Comparison of ENCODE assay signal across 20 cellular contexts in genomic region chr18:79918089-79919011, GRCh38. TPM values are rescaled to one million over a fixed set of nuclear protein-coding genes. Genes with fewer than 3 reads are reported as not detected.
DNase-seq lines count a peak whose midpoint lies in the region; ATAC-seq, FAIRE-seq and TF ChIP-seq lines count a peak whose summit lies in the region.
"Had no signal": no experiment of that assay in that cellular context is flagged by ENCODE, and none has a peak within 500 bp of the region (broad histone marks: within the 10 kb centered on the region; RNA-seq: fewer than 3 reads in every experiment).

No MANE protein-coding gene starts in this region.

- peaks cover 3 to 27% of the 10 kb centered on the region in 2 donors for H3K4me1 Mint-ChIP-seq in natural killer cell
- peaks cover 0 to 14% of the 10 kb centered on the region in 2 donors for H3K4me1 Mint-ChIP-seq in natural killer cell treated with Interleukin-12 subunit alpha and Interleukin-12 subunit beta and Interleukin-15 and Interleukin-18, amount 100 ng/mL, for 72 hours (ENCODE audit: low read depth in 2 of 2)
- H3K4me1 Mint-ChIP-seq: CD14-positive monocyte had no signal

- H3K4me3 Mint-ChIP-seq in natural killer cell = no peak overlapping the region
- no peak overlapping the region for H3K4me3 Mint-ChIP-seq in natural killer cell treated with Interleukin-12 subunit alpha and Interleukin-12 subunit beta and Interleukin-15 and Interleukin-18, amount 100 ng/mL, for 72 hours
- H3K4me3 Mint-ChIP-seq: CD14-positive monocyte had no signal

- no peaks in the 10 kb centered on the region for H3K27me3 ChIP-seq in trophoblast cell (ENCODE audit: insufficient read depth, low read length)
- H3K27me3 ChIP-seq: esophagus muscularis mucosa, gastroesophageal sphincter, MG63 had no signal

- H3K9me3 Mint-ChIP-seq in natural killer cell = peaks cover 0 to 2% of the 10 kb centered on the region in 2 donors
- H3K9me3 Mint-ChIP-seq in natural killer cell treated with Interleukin-12 subunit alpha and Interleukin-12 subunit beta and Interleukin-15 and Interleukin-18, amount 100 ng/mL, for 72 hours = no peaks in the 10 kb centered on the region

- H3K14ac ChIP-seq in trophoblast cell (ENCODE audit: low read length) = no peak overlapping the region

- H2BK12ac ChIP-seq in trophoblast cell (ENCODE audit: low read length) = no peak overlapping the region

- no peak overlapping the region for H4K12ac ChIP-seq in trophoblast cell (ENCODE audit: low read depth, low read length)

- H4K8ac ChIP-seq in trophoblast cell (ENCODE audit: low read depth, low read length) = no peak overlapping the region

- no peak overlapping the region for H2BK5ac ChIP-seq in trophoblast cell (ENCODE audit: low read depth, low read length, poor library complexity)

- H2AK5ac ChIP-seq in trophoblast cell (ENCODE audit: low read length) = no peak overlapping the region

- H3K4ac ChIP-seq in trophoblast cell (ENCODE audit: low read depth, low read length) = no peak overlapping the region

- no peak for TF ChIP-seq CTCF in natural killer cell (IDR thresholded peaks at IDR 0.05)

- H3K9ac ChIP-seq in trophoblast cell (ENCODE audit: low read length) = peak overlapping the region; percentile 30

- peaks cover 23 to 26% of the 10 kb centered on the region in 2 experiments for H3K36me3 ChIP-seq in trophoblast cell (ENCODE audit: control insufficient read depth in 1 of 2, insufficient read depth in 2 of 2, low read length in 2 of 2)

- no peaks in the 10 kb centered on the region for H3K36me3 Mint-ChIP-seq in natural killer cell
- no peaks in the 10 kb centered on the region for H3K36me3 Mint-ChIP-seq in natural killer cell treated with Interleukin-12 subunit alpha and Interleukin-12 subunit beta and Interleukin-15 and Interleukin-18, amount 100 ng/mL, for 72 hours

- no peak overlapping the region for H2AFZ ChIP-seq in trophoblast cell (ENCODE audit: insufficient read depth, low read length, poor library complexity)

- no peak overlapping the region for H3K23ac ChIP-seq in trophoblast cell (ENCODE audit: low read length)

- no peaks in the 10 kb centered on the region for H3K79me1 ChIP-seq in trophoblast cell (ENCODE audit: low read length)

- WGBS in trophoblast cell (ENCODE audit: extremely low coverage, insufficient coverage, insufficient read length) = no CpG with 5 or more reads among the region's 42 CpGs

- H3K9me3 ChIP-seq in trophoblast cell (ENCODE audit: insufficient read depth, low read depth, low read length) = peaks cover 17% of the 10 kb centered on the region
- H3K9me3 ChIP-seq: esophagus muscularis mucosa, gastroesophageal sphincter, MG63 had no signal

- no peak overlapping the region for H4K91ac ChIP-seq in trophoblast cell (ENCODE audit: low read depth, low read length)

- H3K27ac ChIP-seq in trophoblast cell (ENCODE audit: low read depth, low read length) = no peak overlapping the region
- H3K27ac ChIP-seq: esophagus muscularis mucosa, gastroesophageal sphincter, SK-N-MC had no signal

- no peaks in the 10 kb centered on the region for H3K4me1 ChIP-seq in trophoblast cell (ENCODE audit: control insufficient read depth in 1 of 2, insufficient read depth in 2 of 2, low read length in 2 of 2)
- H3K4me1 ChIP-seq: gastroesophageal sphincter had no signal

- no peak for ATAC-seq in natural killer cell
- no peak for ATAC-seq in natural killer cell treated with Interleukin-12 subunit alpha and Interleukin-12 subunit beta and Interleukin-15 and Interleukin-18, amount 100 ng/mL, for 72 hours
- no peak for ATAC-seq in HG02623 (IDR thresholded peaks at IDR 0.05; ENCODE audit: unreplicated experiment)
- ATAC-seq in HG03571 (IDR thresholded peaks at IDR 0.05; ENCODE audit: unreplicated experiment) = no peak
- ATAC-seq: gastroesophageal sphincter had no signal

- no peak overlapping the region for H3K27ac Mint-ChIP-seq in natural killer cell
- no peak overlapping the region for H3K27ac Mint-ChIP-seq in natural killer cell treated with Interleukin-12 subunit alpha and Interleukin-12 subunit beta and Interleukin-15 and Interleukin-18, amount 100 ng/mL, for 72 hours

- no peak for TF ChIP-seq POLR2A in GM12892 (IDR thresholded peaks at IDR 0.05; ENCODE audit: low read depth, low read length)

- DNase-seq in natural killer cell = peak; percentile 13
- no peak for DNase-seq in natural killer cell treated with Interleukin-12 subunit alpha and Interleukin-12 subunit beta and Interleukin-15 and Interleukin-18, amount 100 ng/mL, for 72 hours (ENCODE audit: low spot score)
- peak; percentile 37 for DNase-seq in islet precursor cell
- no peak for DNase-seq in trophoblast cell
- DNase-seq in GM12892 (ENCODE audit: insufficient read length) = no peak
- no peak for DNase-seq in stimulated activated CD4-positive, alpha-beta T cell treated with anti-CD3 and anti-CD28 coated beads, Interleukin-12 subunit alpha, Interleukin-12 subunit beta, amount 100 ng/mL, for 4 hours
- DNase-seq: activated gamma-delta T cell; MG63; NCI-H2029; NCI-H345; nucleus accumbens; stimulated activated CD4-positive, alpha-beta T cell treated with anti-CD3 and anti-CD28 coated beads, Interleukin-1b, Interleukin-23, amount 100 ng/mL, for 48 hours had no signal

- peak overlapping the region; percentile 51 for H3K4me3 ChIP-seq in trophoblast cell (ENCODE audit: low read depth, low read length)
- H3K4me3 ChIP-seq: esophagus muscularis mucosa, gastroesophageal sphincter, MG63, SK-N-MC had no signal

- intact Hi-C loops in natural killer cell (cut with micrococcal nuclease) = no loop called here

- no peak for FAIRE-seq in GM12892 (lab: Jason Lieb, UNC)
- FAIRE-seq: G401.6, H54 had no signal

- H2BK120ac ChIP-seq in trophoblast cell (ENCODE audit: insufficient read depth, low read length, poor library complexity) = no peak overlapping the region

- no peaks in the 10 kb centered on the region for H3K79me2 ChIP-seq in trophoblast cell (ENCODE audit: control insufficient read depth, insufficient read depth, low read length, poor library complexity)

- H3K27me3 Mint-ChIP-seq in natural killer cell (ENCODE audit: low read depth in 2 of 2) = no peaks in the 10 kb centered on the region
- no peaks in the 10 kb centered on the region for H3K27me3 Mint-ChIP-seq in natural killer cell treated with Interleukin-12 subunit alpha and Interleukin-12 subunit beta and Interleukin-15 and Interleukin-18, amount 100 ng/mL, for 72 hours

- H3K4me2 ChIP-seq in trophoblast cell (ENCODE audit: low read length) = no peak overlapping the region

- H3K18ac ChIP-seq in trophoblast cell (ENCODE audit: low read length) = no peak overlapping the region

RNA-seq across cellular contexts. Expression of gene SLC66A2, which starts 33.1 kb away (rescaled TPM):
- 10 to 100 TPM; 51.2 to 62.4 (median 54.1) TPM for total RNA-seq in natural killer cell
- total RNA-seq in natural killer cell treated with Interleukin-12 subunit alpha and Interleukin-12 subunit beta and Interleukin-15 and Interleukin-18, amount 100 ng/mL, for 72 hours = 10 to 100 TPM; 23.8 to 28.1 TPM
- polyA plus RNA-seq in trophoblast cell (2013) = 11.7 and 12.7 TPM in 2 replicates
- polyA plus RNA-seq in GM12892 (2012; ENCODE audit: missing spikeins) = 20.1 TPM

RNA-seq across cellular contexts. Expression of gene HSBP1L1, which starts 46.1 kb away (rescaled TPM):
- 10 to 100 TPM; 11.7 to 16.1 (median 13.8) TPM for total RNA-seq in natural killer cell
- total RNA-seq in natural killer cell treated with Interleukin-12 subunit alpha and Interleukin-12 subunit beta and Interleukin-15 and Interleukin-18, amount 100 ng/mL, for 72 hours = 1 to 10 TPM; 1.2 to 6.2 TPM
- 19.8 and 20.5 TPM in 2 replicates for polyA plus RNA-seq in trophoblast cell (2013)
- 8.9 TPM for polyA plus RNA-seq in GM12892 (2012; ENCODE audit: missing spikeins)

Comparison
In these comparisons a context has a peak if more than half of its experiments do, and no peak if none do; other contexts are left out.
1. DNase-seq: peak in natural killer cell (single experiment) and islet precursor cell (single experiment); none in natural killer cell treated with Interleukin-12 subunit alpha and Interleukin-12 subunit beta and Interleukin-15 and Interleukin-18, amount 100 ng/mL, for 72 hours (single experiment), trophoblast cell (0 of 2), GM12892 (single experiment) and stimulated activated CD4-positive, alpha-beta T cell treated with anti-CD3 and anti-CD28 coated beads, Interleukin-12 subunit alpha, Interleukin-12 subunit beta, amount 100 ng/mL, for 4 hours (single experiment).